In the genomic region with DNA sequence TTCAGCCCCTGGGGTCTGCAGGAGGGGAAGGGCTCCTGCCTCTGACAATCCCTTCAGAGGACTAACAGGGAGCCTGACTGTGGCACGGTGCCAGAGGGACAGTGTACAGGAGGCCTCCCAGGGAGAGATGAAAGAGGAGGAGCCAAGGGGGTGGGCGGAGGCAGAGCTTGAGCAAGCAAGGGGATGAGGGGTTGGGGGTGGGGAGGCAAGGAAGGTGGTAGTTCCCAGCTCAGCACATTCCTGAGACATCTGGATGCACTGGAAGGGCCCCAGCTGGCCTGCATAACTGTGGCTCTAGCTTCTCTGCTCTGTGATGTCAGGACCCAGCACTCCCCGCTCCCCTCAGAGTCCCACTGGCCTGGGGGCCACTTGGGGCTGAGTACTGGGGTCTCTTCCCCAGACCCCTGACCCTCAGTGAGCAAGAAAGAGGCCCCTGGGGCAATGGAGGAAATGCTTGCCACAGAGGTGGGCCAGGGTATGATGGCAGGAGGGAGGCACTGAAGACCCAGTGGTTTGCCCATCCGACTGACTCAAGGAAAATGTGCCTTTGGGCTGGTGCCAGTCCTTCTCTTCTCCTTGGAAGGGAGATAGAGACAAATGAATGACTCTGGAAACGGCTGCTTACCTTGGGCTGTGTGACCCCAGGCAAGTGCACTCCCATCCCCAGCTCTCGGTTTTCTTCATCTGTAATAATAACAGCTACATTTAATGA, we compare ENCODE assay signal across 8 cellular contexts. TPM values are rescaled to one million over a fixed set of nuclear protein-coding genes. Genes with fewer than 3 reads are reported as not detected.
DNase-seq lines count a peak whose midpoint lies in the region; ATAC-seq and TF ChIP-seq lines count a peak whose summit lies in the region.

No MANE protein-coding gene starts in this region.

- H3K36me3 ChIP-seq in gastrocnemius medialis = no peaks in the 10 kb centered on the region

- TF ChIP-seq CTCF in RWPE1 (conservative IDR thresholded peaks at IDR 0.05; ENCODE audit: low read depth) (no peak), gastrocnemius medialis (IDR thresholded peaks at IDR 0.05 in 4 of 5, conservative IDR thresholded peaks at IDR 0.05 in 1 of 5) (no peak)

- H3K4me3 ChIP-seq in gastrocnemius medialis = no peak overlapping the region

- no peaks in the 10 kb centered on the region for H3K9me3 ChIP-seq in gastrocnemius medialis

- TF ChIP-seq POLR2A in gastrocnemius medialis (IDR thresholded peaks at IDR 0.05) = no peak

- no peak overlapping the region for H3K27ac Mint-ChIP-seq in activated naive CD4-positive, alpha-beta T cell treated with anti-CD3 and anti-CD28 coated beads, Interleukin-2, amount 50 U/mL, for 72 hours

- H3K27me3 ChIP-seq in gastrocnemius medialis = no peaks in the 10 kb centered on the region

- POLR2A ChIA-PET in RWPE1 (lab: Yijun Ruan, JAX; ENCODE audit: low non-redundant PET) = no interaction called here

- peak overlapping the region; percentile 71 for H3K27ac ChIP-seq in RWPE1
- H3K27ac ChIP-seq in gastrocnemius medialis = no peak overlapping the region

- intact Hi-C loops in gastrocnemius medialis (cut with DNase I; ENCODE audit: low total_unique reads) = no loop called here

- DNase-seq in H4 (ENCODE audit: low spot score) (peak; percentile 97), RWPE1 (ENCODE audit: low spot score) (no peak), glomerular visceral epithelial cell (ENCODE audit: extremely low spot score) (peak; percentile 97), gastrocnemius medialis (peak; percentile 69 to 81)
- DNase-seq in stimulated activated naive CD4-positive, alpha-beta T cell treated with Interleukin-2 at 50 U/mL for 16 hours (lab: John Stamatoyannopoulos, UW) = no peak
- no peak for DNase-seq in activated naive CD4-positive, alpha-beta T cell treated with anti-CD3 and anti-CD28 coated beads, Interleukin-2, amount 50 U/mL, for 72 hours (ENCODE audit: low spot score in 2 of 2)

- CTCF ChIA-PET in RWPE1 (lab: Yijun Ruan, JAX) = interaction anchor here (0.7 to 1.2 kb wide), 2 partner anchors 17 to 23 kb away, joined by 3 to 4 read pairs; no protein-coding TSS in a partner anchor

- peaks cover 3 to 13% of the 10 kb centered on the region in 2 donors for H3K4me1 ChIP-seq in gastrocnemius medialis

- H3K9me3 Mint-ChIP-seq in activated naive CD4-positive, alpha-beta T cell treated with anti-CD3 and anti-CD28 coated beads, Interleukin-2, amount 50 U/mL, for 72 hours = no peaks in the 10 kb centered on the region

- in situ Hi-C loops in gastrocnemius medialis (cut with MboI; ENCODE audit: low sequenced_read_pairs in 4 of 4) = no loop called here

- H3K36me3 Mint-ChIP-seq in activated naive CD4-positive, alpha-beta T cell treated with anti-CD3 and anti-CD28 coated beads, Interleukin-2, amount 50 U/mL, for 72 hours = no peaks in the 10 kb centered on the region

- ATAC-seq in gastrocnemius medialis = peak; percentile 26 to 50
- no peak for ATAC-seq in GM19395 (IDR thresholded peaks at IDR 0.05; ENCODE audit: unreplicated experiment)
- ATAC-seq in activated naive CD4-positive, alpha-beta T cell treated with anti-CD3 and anti-CD28 coated beads, Interleukin-2, amount 50 U/mL, for 72 hours = no peak
- ATAC-seq in HG03095 (IDR thresholded peaks at IDR 0.05; ENCODE audit: unreplicated experiment) = no peak

RNA-seq across cellular contexts. Expression of a gene that starts 13.3 kb away (rescaled TPM):
- total RNA-seq in H4 (2014; rRNA removed; shearing (Covaris generic)) = 0.60 and 1.3 TPM in 2 replicates
- under 1 TPM; 0.27 to 0.69 (median 0.57) TPM for total RNA-seq in gastrocnemius medialis
- under 1 TPM; 0.14 to 0.61 TPM for total RNA-seq in activated naive CD4-positive, alpha-beta T cell treated with anti-CD3 and anti-CD28 coated beads, Interleukin-2, amount 50 U/mL, for 72 hours

RNA-seq across cellular contexts. Expression of a gene that starts 56.5 kb away (rescaled TPM):
- total RNA-seq in H4 (2014; rRNA removed; shearing (Covaris generic)) = 25.3 and 38.9 TPM in 2 replicates
- 100 to 1,000 TPM; 127 to 155 (median 131) TPM for total RNA-seq in gastrocnemius medialis
- 100 to 1,000 TPM in 1 of 2 donors, 10 to 100 TPM in 1; 88.0 to 108 TPM for total RNA-seq in activated naive CD4-positive, alpha-beta T cell treated with anti-CD3 and anti-CD28 coated beads, Interleukin-2, amount 50 U/mL, for 72 hours

Comparison
In these comparisons a context has a peak if more than half of its experiments do, and no peak if none do; other contexts are left out.
1. DNase-seq: peak in H4 (single experiment), glomerular visceral epithelial cell (single experiment) and gastrocnemius medialis (2 of 2); none in RWPE1 (single experiment), stimulated activated naive CD4-positive, alpha-beta T cell treated with Interleukin-2 at 50 U/mL for 16 hours (single experiment) and activated naive CD4-positive, alpha-beta T cell treated with anti-CD3 and anti-CD28 coated beads, Interleukin-2, amount 50 U/mL, for 72 hours (0 of 2).
2. ATAC-seq: peak in gastrocnemius medialis (2 of 2); none in GM19395 (single experiment), activated naive CD4-positive, alpha-beta T cell treated with anti-CD3 and anti-CD28 coated beads, Interleukin-2, amount 50 U/mL, for 72 hours (0 of 2) and HG03095 (single experiment).